Comparison of ENCODE assay signal across 15 cellular contexts in the genomic region with DNA sequence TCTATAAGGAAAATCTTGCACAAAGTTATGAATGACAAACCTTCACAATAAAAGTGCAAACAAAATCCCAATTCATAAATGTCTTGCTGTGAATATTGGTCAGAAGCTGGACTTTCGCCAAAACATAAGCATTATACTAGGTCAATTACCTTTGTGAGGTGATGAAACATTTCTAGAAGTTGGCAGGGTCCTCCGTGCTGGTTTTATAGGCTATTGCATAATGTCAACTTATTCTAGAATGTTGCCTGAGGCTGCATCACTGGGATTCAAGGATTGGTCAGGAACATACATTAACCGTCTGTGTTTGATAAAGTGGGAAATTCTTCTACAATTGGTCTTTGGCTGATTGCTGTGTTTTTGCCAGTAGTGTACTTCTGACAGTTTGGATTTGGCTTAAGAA. TPM values are rescaled to one million over a fixed set of nuclear protein-coding genes. Genes with fewer than 3 reads are reported as not detected.
DNase-seq lines count a peak whose midpoint lies in the region; ATAC-seq and TF ChIP-seq lines count a peak whose summit lies in the region.
"Had no signal": no experiment of that assay in that cellular context is flagged by ENCODE, and none has a peak within 500 bp of the region (broad histone marks: within the 10 kb centered on the region; RNA-seq: fewer than 3 reads in every experiment).

No MANE protein-coding gene starts in this region.

- no peak for TF ChIP-seq CTCF in RWPE2 (IDR thresholded peaks at IDR 0.05; ENCODE audit: poor library complexity, severe bottlenecking)

- no peaks in the 10 kb centered on the region for H3K36me3 ChIP-seq in RWPE2 (ENCODE audit: low read depth)
- H3K36me3 ChIP-seq: breast epithelium, tibial artery had no signal

- H3K4me1 ChIP-seq in RWPE2 (ENCODE audit: insufficient read depth, poor library complexity, severe bottlenecking), result peaks cover 28% of the 10 kb centered on the region
- H3K4me1 ChIP-seq: breast epithelium had no signal

- intact Hi-C loops in left colon (cut with DNase I, micrococcal nuclease), result no loop called here
- intact Hi-C loops in activated naive CD4-positive, alpha-beta T cell treated with anti-CD3 and anti-CD28 coated beads for 36 hours (cut with micrococcal nuclease), result no loop called here

- H3K27me3 Mint-ChIP-seq in activated naive CD4-positive, alpha-beta T cell treated with anti-CD3 and anti-CD28 coated beads for 36 hours (ENCODE audit: low read depth), result peaks cover 16% of the 10 kb centered on the region

- no peaks in the 10 kb centered on the region for H3K36me3 Mint-ChIP-seq in activated naive CD4-positive, alpha-beta T cell treated with anti-CD3 and anti-CD28 coated beads for 36 hours (ENCODE audit: low read depth)
- H3K36me3 Mint-ChIP-seq: naive thymus-derived CD4-positive, alpha-beta T cell had no signal

- H3K4me3 Mint-ChIP-seq in activated naive CD4-positive, alpha-beta T cell treated with anti-CD3 and anti-CD28 coated beads for 36 hours, result no peak overlapping the region
- H3K4me3 Mint-ChIP-seq: endodermal cell; naive thymus-derived CD4-positive, alpha-beta T cell had no signal

- H3K4me3 ChIP-seq in RWPE2 (ENCODE audit: severe bottlenecking), result no peak overlapping the region
- H3K4me3 ChIP-seq: breast epithelium, tibial artery had no signal

- peak overlapping the region; percentile 23 for H3K27ac ChIP-seq in RWPE2 (ENCODE audit: poor library complexity, severe bottlenecking)
- H3K27ac ChIP-seq: breast epithelium, tibial artery, VCaP had no signal

- no peak overlapping the region for H3K27ac Mint-ChIP-seq in activated naive CD4-positive, alpha-beta T cell treated with anti-CD3 and anti-CD28 coated beads for 36 hours
- H3K27ac Mint-ChIP-seq: endodermal cell; naive thymus-derived CD4-positive, alpha-beta T cell had no signal

- peak; percentile 90 for ATAC-seq in RWPE2 (ENCODE audit: low read depth)
- peak; percentile 96 for ATAC-seq in left colon
- ATAC-seq: naive thymus-derived CD4-positive, alpha-beta T cell had no signal

- no peaks in the 10 kb centered on the region for H3K4me1 Mint-ChIP-seq in activated naive CD4-positive, alpha-beta T cell treated with anti-CD3 and anti-CD28 coated beads for 36 hours (ENCODE audit: low read depth)
- H3K4me1 Mint-ChIP-seq: endodermal cell had no signal

- no peaks in the 10 kb centered on the region for H3K27me3 ChIP-seq in RWPE2 (ENCODE audit: insufficient read depth, poor library complexity, severe bottlenecking)
- H3K27me3 ChIP-seq: breast epithelium, tibial artery had no signal

- peak; percentile 59 for DNase-seq in EH (ENCODE audit: low read depth)
- peak; percentile 45 for DNase-seq in NCI-H1105 (lab: John Stamatoyannopoulos, UW)
- DNase-seq in RWPE2 (ENCODE audit: low spot score), result peak; percentile 61
- peak; percentile 23 to 43 for DNase-seq in left colon
- no peak for DNase-seq in activated naive CD4-positive, alpha-beta T cell treated with anti-CD3 and anti-CD28 coated beads for 36 hours
- no peak for DNase-seq in A172 (ENCODE audit: low spot score)
- DNase-seq in activated naive CD4-positive, alpha-beta T cell (lab: John Stamatoyannopoulos, UW), result no peak
- no peak for DNase-seq in hepatic stellate cell (ENCODE audit: low spot score)
- DNase-seq: activated CD8-positive, alpha-beta memory T cell treated with anti-CD3 and anti-CD28 coated beads for 24 hours; endodermal cell; naive thymus-derived CD4-positive, alpha-beta T cell; NCI-H1436 treated with DMSO at 0.1 percent for 48 hours; tibial artery had no signal

- CTCF ChIA-PET in activated naive CD4-positive, alpha-beta T cell treated with anti-CD3 and anti-CD28 coated beads for 36 hours (lab: Charles Lee), result no interaction called here

- no peaks in the 10 kb centered on the region for H3K9me3 Mint-ChIP-seq in activated naive CD4-positive, alpha-beta T cell treated with anti-CD3 and anti-CD28 coated beads for 36 hours
- H3K9me3 Mint-ChIP-seq: endodermal cell had no signal

- no peaks in the 10 kb centered on the region for H3K9me3 ChIP-seq in RWPE2 (ENCODE audit: severe bottlenecking)
- H3K9me3 ChIP-seq: breast epithelium, tibial artery had no signal

RNA-seq across cellular contexts. Expression of a gene that starts 49.8 kb away (rescaled TPM):
- 1 to 10 TPM in 1 of 2 donors, under 1 TPM in 1; 0.98 to 2.7 TPM for total RNA-seq in left colon
- 1 to 10 TPM; 2.4 to 2.8 TPM for total RNA-seq in activated naive CD4-positive, alpha-beta T cell treated with anti-CD3 and anti-CD28 coated beads for 36 hours
- total RNA-seq in A172 (2014; rRNA removed; shearing (Covaris generic)), result 0.98 and 6.9 TPM in 2 replicates
- total RNA-seq: naive thymus-derived CD4-positive, alpha-beta T cell had no signal

Comparison
In these comparisons a context has a peak if more than half of its experiments do, and no peak if none do; other contexts are left out.
1. DNase-seq: peak in EH (single experiment), NCI-H1105 (single experiment), RWPE2 (single experiment) and left colon (2 of 2); none in activated naive CD4-positive, alpha-beta T cell treated with anti-CD3 and anti-CD28 coated beads for 36 hours (single experiment), A172 (single experiment), activated naive CD4-positive, alpha-beta T cell (0 of 4) and hepatic stellate cell (single experiment).